ENCODE assay signal across 27 cellular contexts in genomic region chr19:47270408-47270807, GRCh38. TPM values are rescaled to one million over a fixed set of nuclear protein-coding genes. Genes with fewer than 3 reads are reported as not detected.
"Had no signal": no experiment of that assay in that cellular context is flagged by ENCODE, and none has a peak within 500 bp of the region (broad histone marks: within the 10 kb centered on the region; RNA-seq: fewer than 3 reads in every experiment).

No MANE protein-coding gene starts in this region.

- H3K4me3 Mint-ChIP-seq: activated CD4-positive, alpha-beta memory T cell treated with anti-CD3 and anti-CD28 coated beads, Interleukin-2, amount 10 ng/mL, durations not matched to agents 7 days and 5 days; activated CD8-positive, alpha-beta memory T cell treated with anti-CD3 and anti-CD28 coated beads, Interleukin-2, amount 10 ng/mL, durations not matched to agents 7 days and 5 days; activated naive CD4-positive, alpha-beta T cell treated with anti-CD3 and anti-CD28 coated beads for 36 hours; activated naive CD8-positive, alpha-beta T cell treated with anti-CD3 and anti-CD28 coated beads, Interleukin-2, amount 50 U/mL, for 24 hours; immature natural killer cell had no signal

- DNase-seq: activated CD4-positive, alpha-beta memory T cell treated with anti-CD3 and anti-CD28 coated beads, Interleukin-2, amount 10 ng/mL, durations not matched to agents 7 days and 5 days; activated CD4-positive, alpha-beta T cell treated with anti-CD3 and anti-CD28 coated beads for 48 hours; activated CD8-positive, alpha-beta memory T cell treated with anti-CD3 and anti-CD28 coated beads, Interleukin-2, amount 10 ng/mL, durations not matched to agents 7 days and 5 days; activated effector memory CD4-positive, alpha-beta T cell treated with anti-CD3 and anti-CD28 coated beads, Interleukin-2, amount 50 U/mL, for 16 hours; activated naive CD4-positive, alpha-beta T cell treated with anti-CD3 and anti-CD28 coated beads for 36 hours; activated naive CD8-positive, alpha-beta T cell treated with anti-CD3 and anti-CD28 coated beads, Interleukin-2, amount 50 U/mL, for 24 hours; amygdala; caudate nucleus; foreskin keratinocyte; heart left ventricle; hypothalamus; immature natural killer cell; midbrain; naive thymus-derived CD4-positive, alpha-beta T cell; occipital lobe; right cardiac atrium; stimulated activated naive CD8-positive, alpha-beta T cell treated with anti-CD3 and anti-CD28 coated beads, Interleukin-15, Interleukin-2, amounts not matched to agents 100 U/mL and 50 U/mL, for 24 hours; T-helper 1 cell; T-helper 9 cell; testis; trophoblast cell; uterus had no signal

- ATAC-seq: activated CD4-positive, CD25-positive, alpha-beta regulatory T cell treated with anti-CD3 and anti-CD28 coated beads, Interleukin-2, amount 50 U/mL, for 24 hours; activated CD8-positive, alpha-beta memory T cell treated with anti-CD3 and anti-CD28 coated beads, Interleukin-2, amount 10 ng/mL, durations not matched to agents 7 days and 5 days; activated naive CD8-positive, alpha-beta T cell treated with anti-CD3 and anti-CD28 coated beads, Interleukin-2, amount 50 U/mL, for 24 hours; esophagus mucosa; foreskin keratinocyte; heart left ventricle; naive thymus-derived CD4-positive, alpha-beta T cell; right cardiac atrium; stimulated activated naive CD8-positive, alpha-beta T cell treated with anti-CD3 and anti-CD28 coated beads, Interleukin-15, Interleukin-2, amounts not matched to agents 100 U/mL and 50 U/mL, for 24 hours had no signal

- H3K9me3 Mint-ChIP-seq: activated CD4-positive, alpha-beta memory T cell treated with anti-CD3 and anti-CD28 coated beads, Interleukin-2, amount 10 ng/mL, durations not matched to agents 7 days and 5 days; activated naive CD4-positive, alpha-beta T cell treated with anti-CD3 and anti-CD28 coated beads for 36 hours; activated naive CD8-positive, alpha-beta T cell treated with anti-CD3 and anti-CD28 coated beads, Interleukin-2, amount 50 U/mL, for 24 hours; immature natural killer cell; memory B cell; naive thymus-derived CD4-positive, alpha-beta T cell had no signal

- H3K27me3 Mint-ChIP-seq: activated CD4-positive, alpha-beta memory T cell treated with anti-CD3 and anti-CD28 coated beads, Interleukin-2, amount 10 ng/mL, durations not matched to agents 7 days and 5 days; activated CD8-positive, alpha-beta memory T cell treated with anti-CD3 and anti-CD28 coated beads, Interleukin-2, amount 10 ng/mL, durations not matched to agents 7 days and 5 days; activated naive CD8-positive, alpha-beta T cell treated with anti-CD3 and anti-CD28 coated beads, Interleukin-2, amount 50 U/mL, for 24 hours; memory B cell; naive thymus-derived CD4-positive, alpha-beta T cell had no signal

- H3K27ac Mint-ChIP-seq: activated CD4-positive, alpha-beta memory T cell treated with anti-CD3 and anti-CD28 coated beads, Interleukin-2, amount 10 ng/mL, durations not matched to agents 7 days and 5 days; activated naive CD4-positive, alpha-beta T cell treated with anti-CD3 and anti-CD28 coated beads for 36 hours; activated naive CD8-positive, alpha-beta T cell treated with anti-CD3 and anti-CD28 coated beads, Interleukin-2, amount 50 U/mL, for 24 hours had no signal

RNA-seq across cellular contexts. Expression of gene C5AR1, which starts 39.3 kb away (rescaled TPM):
- total RNA-seq: activated CD4-positive, alpha-beta memory T cell treated with anti-CD3 and anti-CD28 coated beads, Interleukin-2, amount 10 ng/mL, durations not matched to agents 7 days and 5 days; kidney epithelial cell had no signal
- polyA plus RNA-seq: foreskin keratinocyte, neural cell had no signal
